In genomic region chr1:151158751-151159251, GRCh38 we compare ENCODE assay signal across 15 cellular contexts. TPM values are rescaled to one million over a fixed set of nuclear protein-coding genes. Genes with fewer than 3 reads are reported as not detected.
A peak's percentile ranks its signal among the peaks of the same experiment; 100 is the strongest.
DNase-seq lines count a peak whose midpoint lies in the region; ATAC-seq, FAIRE-seq and TF ChIP-seq lines count a peak whose summit lies in the region.
"Had no signal": no experiment of that assay in that cellular context is flagged by ENCODE, and none has a peak within 500 bp of the region (broad histone marks: within the 10 kb centered on the region; RNA-seq: fewer than 3 reads in every experiment).

No MANE protein-coding gene starts in this region.

- H4K91ac ChIP-seq in H1 (replicated peaks; ENCODE audit: insufficient read length, low read length) = no peak overlapping the region

- no peak overlapping the region for H2BK20ac ChIP-seq in H1 (ENCODE audit: low read length)

- H3K9me3 ChIP-seq in T-helper 17 cell (ENCODE audit: control insufficient read depth, low read length, poor library complexity, severe bottlenecking) (no peaks in the 10 kb centered on the region), H1 (ENCODE audit: insufficient read depth in 2 of 2, low read depth in 1 of 2, low read length in 1 of 2) (no peaks in the 10 kb centered on the region)
- H3K9me3 ChIP-seq: suprapubic skin had no signal

- no peak overlapping the region for H3K27ac ChIP-seq in H1 (ENCODE audit: low read depth, low read length)
- H3K27ac ChIP-seq: suprapubic skin had no signal

- no peak for FAIRE-seq in H1 (lab: Jason Lieb, UNC)

- TF ChIP-seq CTCF in H1 (IDR thresholded peaks at IDR 0.05; ENCODE audit: control extremely low read depth in 1 of 3, insufficient read depth in 1 of 3, low read depth in 1 of 3, low read length in 3 of 3) = no peak

- peak overlapping the region; percentile 99 for H3K27ac Mint-ChIP-seq in T-helper 17 cell
- peak overlapping the region; percentile 98 for H3K27ac Mint-ChIP-seq in stimulated activated naive B cell treated with anti-CD40 and anti-IgM and Interleukin-4, amounts not matched to agents 10 μg/mL and 1 μg/mL and 100 μg/mL, for 72 hours

- H3K23me2 ChIP-seq in H1 (ENCODE audit: low read depth, low read length) = no peaks in the 10 kb centered on the region

- no peak overlapping the region for H2AK5ac ChIP-seq in H1 (ENCODE audit: low read depth, low read length)

- POLR2A ChIA-PET in H1 (lab: Charles Lee; ENCODE audit: partially characterized antibody) = interaction anchor here (0.9 to 1.6 kb wide), 3 partner anchors 9 to 111 kb away, joined by 3 to 5 read pairs (median 4); partner anchors contain the start of gene C1orf56

- TF ChIP-seq RAD21 in H1 (IDR thresholded peaks at IDR 0.05 in 1 of 2, conservative IDR thresholded peaks at IDR 0.05 in 1 of 2; ENCODE audit: low read depth in 2 of 2, low read length in 2 of 2) = no peak

- CTCF ChIA-PET in H1 (lab: Charles Lee; ENCODE audit: partially characterized antibody) = interaction anchor here (0.5 to 11.8 kb wide), 11 partner anchors 10 to 201 kb away, joined by 3 to 285 read pairs (median 5); partner anchors contain the start of genes C1orf56, GABPB2 and TMOD4

- H4K5ac ChIP-seq in H1 (ENCODE audit: insufficient read length, low read depth, low read length) = no peak overlapping the region

- no peaks in the 10 kb centered on the region for H3K9me3 Mint-ChIP-seq in stimulated activated naive B cell treated with anti-CD40 and anti-IgM and Interleukin-4, amounts not matched to agents 10 μg/mL and 1 μg/mL and 100 μg/mL, for 72 hours
- H3K9me3 Mint-ChIP-seq: H9 had no signal

- H3K23ac ChIP-seq in H1 (ENCODE audit: insufficient read length) = no peak overlapping the region

- H3K4me3 Mint-ChIP-seq in T-helper 17 cell = peak overlapping the region; percentile 100
- H3K4me3 Mint-ChIP-seq in stimulated activated naive B cell treated with anti-CD40 and anti-IgM and Interleukin-4, amounts not matched to agents 10 μg/mL and 1 μg/mL and 100 μg/mL, for 72 hours = peak overlapping the region; percentile 96 to 100
- H3K4me3 Mint-ChIP-seq: H9 had no signal

- H2AFZ ChIP-seq in H1 (ENCODE audit: low read length) = no peak overlapping the region

- no peak for TF ChIP-seq EP300 in H1 (IDR thresholded peaks at IDR 0.05; ENCODE audit: borderline replicate concordance in 1 of 2, low read depth in 2 of 2, low read length in 2 of 2)

- peaks cover 47% of the 10 kb centered on the region for H3K4me1 Mint-ChIP-seq in T-helper 17 cell
- H3K4me1 Mint-ChIP-seq in stimulated activated naive B cell treated with anti-CD40 and anti-IgM and Interleukin-4, amounts not matched to agents 10 μg/mL and 1 μg/mL and 100 μg/mL, for 72 hours = peaks cover 24 to 61% of the 10 kb centered on the region in 2 donors

- no peak overlapping the region for H3K4ac ChIP-seq in H1 (replicated peaks; ENCODE audit: insufficient read length, low read depth, low read length)

- DNase-seq in activated CD8-positive, alpha-beta memory T cell treated with anti-CD3 and anti-CD28 coated beads for 24 hours = peak; percentile 72
- DNase-seq in activated CD8-positive, alpha-beta memory T cell treated with anti-CD3 and anti-CD28 coated beads, Interleukin-2, amount 50 U/mL, for 48 hours = no peak
- DNase-seq in T-helper 17 cell (no peak), H1 (ENCODE audit: low read depth in 1 of 2, low spot score in 2 of 2) (no peak)
- DNase-seq in stimulated activated naive B cell treated with anti-CD40 and anti-IgM and Interleukin-4, amounts not matched to agents 10 μg/mL and 1 μg/mL and 100 μg/mL, for 72 hours = no peak
- no peak for DNase-seq in activated CD4-positive, CD25-positive, alpha-beta regulatory T cell (lab: John Stamatoyannopoulos, UW)
- DNase-seq in stimulated activated naive CD4-positive, alpha-beta T cell (lab: John Stamatoyannopoulos, UW) = no peak
- DNase-seq: activated gamma-delta T cell; effector CD4-positive, alpha-beta T cell; H9; hippocampal formation; NCI-H526 had no signal

- no peaks in the 10 kb centered on the region for H3K27me3 ChIP-seq in H1 (replicated peaks in 1 of 4; ENCODE audit: control insufficient read depth in 3 of 4, extremely low read depth in 1 of 4, insufficient read depth in 3 of 4, low read length in 3 of 4)
- H3K27me3 ChIP-seq: suprapubic skin had no signal

- no peak overlapping the region for H3K9ac ChIP-seq in H1 (replicated peaks in 1 of 4; ENCODE audit: extremely low read depth in 1 of 4, low read depth in 3 of 4, low read length in 3 of 4)

- H3K79me1 ChIP-seq in H1 (ENCODE audit: low read depth, low read length) = no peaks in the 10 kb centered on the region

- no peak overlapping the region for H3K56ac ChIP-seq in H1 (replicated peaks; ENCODE audit: insufficient read length, low read depth, low read length)

- no peaks in the 10 kb centered on the region for H3K79me2 ChIP-seq in H1 (ENCODE audit: control insufficient read depth in 1 of 2, insufficient read depth in 2 of 2, low read length in 2 of 2)

- no peak overlapping the region; the same call in 1 of the 2 replicates for H2BK5ac ChIP-seq in H1 (ENCODE audit: low read depth, low read length)

- ATAC-seq in T-helper 17 cell (no peak), GM21576 (IDR thresholded peaks at IDR 0.05; ENCODE audit: unreplicated experiment) (no peak)
- peak; percentile 15 to 22 for ATAC-seq in stimulated activated naive B cell treated with anti-CD40 and anti-IgM and Interleukin-4, amounts not matched to agents 10 μg/mL and 1 μg/mL and 100 μg/mL, for 72 hours (replicated peaks)

- no peak overlapping the region for H3K4me2 ChIP-seq in H1 (ENCODE audit: insufficient read depth in 1 of 2, low read depth in 2 of 2, low read length in 2 of 2)

- peaks cover 11% of the 10 kb centered on the region for H3K36me3 Mint-ChIP-seq in T-helper 17 cell (ENCODE audit: low read depth)
- peaks cover 23 to 49% of the 10 kb centered on the region in 2 donors for H3K36me3 Mint-ChIP-seq in stimulated activated naive B cell treated with anti-CD40 and anti-IgM and Interleukin-4, amounts not matched to agents 10 μg/mL and 1 μg/mL and 100 μg/mL, for 72 hours

- H3K27me3 Mint-ChIP-seq in T-helper 17 cell = no peaks in the 10 kb centered on the region
- H3K27me3 Mint-ChIP-seq in stimulated activated naive B cell treated with anti-CD40 and anti-IgM and Interleukin-4, amounts not matched to agents 10 μg/mL and 1 μg/mL and 100 μg/mL, for 72 hours = no peaks in the 10 kb centered on the region

- no peak overlapping the region for H3K4me3 ChIP-seq in H1 (ENCODE audit: extremely low read depth in 1 of 4, insufficient read depth in 2 of 4, low read depth in 3 of 4, low read length in 4 of 4)

- no peak overlapping the region for H2BK12ac ChIP-seq in H1 (ENCODE audit: low read depth, low read length)

- H3K14ac ChIP-seq in H1 (ENCODE audit: insufficient read length) = no peak overlapping the region

- no peak for TF ChIP-seq POLR2A in H1 (IDR thresholded peaks at IDR 0.05; ENCODE audit: control extremely low read depth in 1 of 2, low read depth in 2 of 2, low read length in 2 of 2)

- H3K18ac ChIP-seq in H1 (ENCODE audit: extremely low read depth, low read length) = no peak overlapping the region

- no peak overlapping the region; the same call in 1 of the 2 replicates for H4K8ac ChIP-seq in H1 (ENCODE audit: extremely low read depth, insufficient read depth, low read length)

- no peaks in the 10 kb centered on the region for H3K4me1 ChIP-seq in H1 (replicated peaks in 1 of 4; ENCODE audit: control insufficient read depth in 3 of 4, insufficient read depth in 4 of 4, low read length in 3 of 4)

- no peaks in the 10 kb centered on the region for H4K20me1 ChIP-seq in H1 (replicated peaks in 1 of 2; ENCODE audit: control insufficient read depth in 1 of 2, insufficient read depth in 2 of 2, low read length in 2 of 2)

- no peak overlapping the region for H2BK15ac ChIP-seq in H1 (ENCODE audit: low read length)

- 93% methylated on average over 22 of the region's 22 CpGs; no CpG with 5 or more reads in 1 of the 2 experiments for WGBS in H1 (ENCODE audit: extremely low coverage in 1 of 2, insufficient coverage in 1 of 2, insufficient read length in 1 of 2, insufficient replicate concordance in 2 of 2, low coverage in 1 of 2, low lambda C conversion rate in 2 of 2, missing lambda C conversion rate in 1 of 2), 2 experiments

- peaks cover 0 to 18% (median 6%) of the 10 kb centered on the region in 4 experiments; a peak in 4 of 8 replicates for H3K36me3 ChIP-seq in H1 (ENCODE audit: control insufficient read depth in 2 of 4, insufficient read depth in 4 of 4, low read length in 3 of 4)

- no peak overlapping the region for H2BK120ac ChIP-seq in H1 (replicated peaks; ENCODE audit: low read depth, low read length)

RNA-seq across cellular contexts. Expression of gene TNFAIP8L2, which starts 2.4 kb away (rescaled TPM):
- total RNA-seq in T-helper 17 cell = 1 to 10 TPM; 3.6 to 5.4 TPM
- not detected in 2 replicates for total RNA-seq in H1 (2021; fragmentation: NEBNext Ultra II Directional; extraction: Animal tissue kit (Norgen Biotek cat#: 25700))
- not detected in 2 replicates for polyA plus RNA-seq in H1 (2011; rRNA removed)
- polyA plus RNA-seq in H1 (2011; cell fraction: cytosol; rRNA removed) = not detected
- not detected for polyA plus RNA-seq in H1 (2011; cell fraction: nucleus; rRNA removed)
- 0.30 to 0.33 TPM (median 0.31 TPM) in 3 of 4 replicates, not detected in the other for polyA plus RNA-seq in H1 (2012, experiment 1 of 2)
- 0.21 TPM for polyA plus RNA-seq in H1 (2012, experiment 2 of 2)
- not detected for polyA plus RNA-seq in H1 (2013, experiment 1 of 2)
- polyA plus RNA-seq in H1 (2013, experiment 2 of 2) = not detected
- not detected in 2 replicates for polyA minus RNA-seq in H1 (2011; rRNA and poly(A)+ RNA removed)
- polyA minus RNA-seq in H1 (2011; cell fraction: cytosol; rRNA and poly(A)+ RNA removed) = not detected
- polyA minus RNA-seq in H1 (2011; cell fraction: nucleus; rRNA and poly(A)+ RNA removed) = not detected
- total RNA-seq: H9, LHCN-M2 had no signal

RNA-seq across cellular contexts. Expression of gene LYSMD1, which starts 6.9 kb away (rescaled TPM):
- total RNA-seq in T-helper 17 cell = under 1 TPM; 0.39 to 0.70 TPM
- 4.9 and 6.0 TPM in 2 replicates for total RNA-seq in H1 (2021; fragmentation: NEBNext Ultra II Directional; extraction: Animal tissue kit (Norgen Biotek cat#: 25700))
- polyA plus RNA-seq in H1 (2011; rRNA removed) = 2.4 and 2.5 TPM in 2 replicates
- polyA plus RNA-seq in H1 (2011; cell fraction: cytosol; rRNA removed) = 4.3 TPM
- 5.4 TPM for polyA plus RNA-seq in H1 (2011; cell fraction: nucleus; rRNA removed)
- 4.8 to 6.5 TPM (median 6.0 TPM) in 4 replicates for polyA plus RNA-seq in H1 (2012, experiment 1 of 2)
- polyA plus RNA-seq in H1 (2012, experiment 2 of 2) = 4.9 TPM
- polyA plus RNA-seq in H1 (2013, experiment 1 of 2) = 3.3 TPM
- polyA plus RNA-seq in H1 (2013, experiment 2 of 2) = 3.2 TPM
- polyA minus RNA-seq in H1 (2011; rRNA and poly(A)+ RNA removed) = 5.1 and 7.4 TPM in 2 replicates
- polyA minus RNA-seq in H1 (2011; cell fraction: cytosol; rRNA and poly(A)+ RNA removed) = 4.3 TPM
- polyA minus RNA-seq in H1 (2011; cell fraction: nucleus; rRNA and poly(A)+ RNA removed) = 4.1 TPM

RNA-seq across cellular contexts. Expression of gene SCNM1, which starts 7.1 kb away (rescaled TPM):
- 10 to 100 TPM; 33.7 to 37.8 TPM for total RNA-seq in T-helper 17 cell
- total RNA-seq in H1 (2021; fragmentation: NEBNext Ultra II Directional; extraction: Animal tissue kit (Norgen Biotek cat#: 25700)) = 44.5 and 46.2 TPM in 2 replicates
- polyA plus RNA-seq in H1 (2011; rRNA removed) = 13.6 and 17.3 TPM in 2 replicates
- 24.2 TPM for polyA plus RNA-seq in H1 (2011; cell fraction: cytosol; rRNA removed)
- 34.6 TPM for polyA plus RNA-seq in H1 (2011; cell fraction: nucleus; rRNA removed)
- 47.7 to 56.4 TPM (median 51.1 TPM) in 4 replicates for polyA plus RNA-seq in H1 (2012, experiment 1 of 2)
- 39.8 TPM for polyA plus RNA-seq in H1 (2012, experiment 2 of 2)
- 46.5 TPM for polyA plus RNA-seq in H1 (2013, experiment 1 of 2)
- polyA plus RNA-seq in H1 (2013, experiment 2 of 2) = 43.1 TPM
- 8.7 and 9.6 TPM in 2 replicates for polyA minus RNA-seq in H1 (2011; rRNA and poly(A)+ RNA removed)
- polyA minus RNA-seq in H1 (2011; cell fraction: cytosol; rRNA and poly(A)+ RNA removed) = 8.2 TPM
- polyA minus RNA-seq in H1 (2011; cell fraction: nucleus; rRNA and poly(A)+ RNA removed) = 6.5 TPM

RNA-seq across cellular contexts. Expression of gene SEMA6C, which starts 12.4 kb away (rescaled TPM):
- total RNA-seq in T-helper 17 cell = 10 to 100 TPM in 1 of 2 donors, 1 to 10 TPM in 1; 9.5 to 11.3 TPM
- 15.7 and 17.5 TPM in 2 replicates for total RNA-seq in H1 (2021; fragmentation: NEBNext Ultra II Directional; extraction: Animal tissue kit (Norgen Biotek cat#: 25700))
- 12.2 and 22.7 TPM in 2 replicates for polyA plus RNA-seq in H1 (2011; rRNA removed)
- 15.0 TPM for polyA plus RNA-seq in H1 (2011; cell fraction: cytosol; rRNA removed)
- 50.4 TPM for polyA plus RNA-seq in H1 (2011; cell fraction: nucleus; rRNA removed)
- 13.6 to 18.5 TPM (median 15.0 TPM) in 4 replicates for polyA plus RNA-seq in H1 (2012, experiment 1 of 2)
- 30.6 TPM for polyA plus RNA-seq in H1 (2012, experiment 2 of 2)
- polyA plus RNA-seq in H1 (2013, experiment 1 of 2) = 18.2 TPM
- 17.2 TPM for polyA plus RNA-seq in H1 (2013, experiment 2 of 2)
- polyA minus RNA-seq in H1 (2011; rRNA and poly(A)+ RNA removed) = 10.1 and 14.8 TPM in 2 replicates
- polyA minus RNA-seq in H1 (2011; cell fraction: cytosol; rRNA and poly(A)+ RNA removed) = 7.6 TPM
- polyA minus RNA-seq in H1 (2011; cell fraction: nucleus; rRNA and poly(A)+ RNA removed) = 24.1 TPM

RNA-seq across cellular contexts. Expression of gene TMOD4, which starts 17.0 kb away (rescaled TPM):
- total RNA-seq in T-helper 17 cell = 1 to 10 TPM; 1.0 to 3.0 TPM
- total RNA-seq in H1 (2021; fragmentation: NEBNext Ultra II Directional; extraction: Animal tissue kit (Norgen Biotek cat#: 25700)) = not detected in 2 replicates
- polyA plus RNA-seq in H1 (2011; rRNA removed) = 0.42 and 0.63 TPM in 2 replicates
- polyA plus RNA-seq in H1 (2011; cell fraction: cytosol; rRNA removed) = 0.27 TPM
- 0.74 TPM for polyA plus RNA-seq in H1 (2011; cell fraction: nucleus; rRNA removed)
- 1.1 to 1.2 TPM in 2 of 4 replicates, not detected in the others for polyA plus RNA-seq in H1 (2012, experiment 1 of 2)
- polyA plus RNA-seq in H1 (2012, experiment 2 of 2) = not detected
- polyA plus RNA-seq in H1 (2013, experiment 1 of 2) = not detected
- polyA plus RNA-seq in H1 (2013, experiment 2 of 2) = 0.17 TPM
- not detected in 2 replicates for polyA minus RNA-seq in H1 (2011; rRNA and poly(A)+ RNA removed)
- polyA minus RNA-seq in H1 (2011; cell fraction: cytosol; rRNA and poly(A)+ RNA removed) = not detected
- polyA minus RNA-seq in H1 (2011; cell fraction: nucleus; rRNA and poly(A)+ RNA removed) = not detected
- total RNA-seq: suprapubic skin had no signal

Comparison
In these comparisons a context has a peak if more than half of its experiments do, and no peak if none do; other contexts are left out.
1. ATAC-seq: peak in stimulated activated naive B cell treated with anti-CD40 and anti-IgM and Interleukin-4, amounts not matched to agents 10 μg/mL and 1 μg/mL and 100 μg/mL, for 72 hours (2 of 2); none in T-helper 17 cell (single experiment) and GM21576 (single experiment).